Comparison of ENCODE assay signal across 14 cellular contexts in genomic region chr2:49686291-49686690, GRCh38.
DNase-seq lines count a peak whose midpoint lies in the region; ATAC-seq and TF ChIP-seq lines count a peak whose summit lies in the region.
"Had no signal": no experiment of that assay in that cellular context is flagged by ENCODE, and none has a peak within 500 bp of the region (broad histone marks: within the 10 kb centered on the region; RNA-seq: fewer than 3 reads in every experiment).

No MANE protein-coding gene starts in this region.

- H3K79me2 ChIP-seq in H9 (ENCODE audit: insufficient read depth, low read length) (no peaks in the 10 kb centered on the region), MM.1S (ENCODE audit: low read length) (no peaks in the 10 kb centered on the region), mesendoderm (ENCODE audit: control insufficient read depth, insufficient read depth, low read length) (no peaks in the 10 kb centered on the region)

- no peaks in the 10 kb centered on the region for H3K36me3 ChIP-seq in MM.1S (replicated peaks; ENCODE audit: insufficient read depth, low read length)
- H3K36me3 ChIP-seq in endodermal cell (ENCODE audit: control insufficient read depth, insufficient read depth, low read length), result no peaks in the 10 kb centered on the region
- no peaks in the 10 kb centered on the region for H3K36me3 ChIP-seq in mesendoderm (ENCODE audit: control insufficient read depth, insufficient read depth, low read length)
- H3K36me3 ChIP-seq: BE2C had no signal

- no peaks in the 10 kb centered on the region for H3K9me2 ChIP-seq in MM.1S (replicated peaks; ENCODE audit: insufficient read depth, low read length)

- H4K91ac ChIP-seq in H9 (ENCODE audit: insufficient read length, low read depth, low read length), result no peak overlapping the region

- H3K36me3 Mint-ChIP-seq in H9 (ENCODE audit: insufficient read depth in 1 of 3, low read depth in 3 of 3) (no peaks in the 10 kb centered on the region), endodermal cell (ENCODE audit: low read depth) (no peaks in the 10 kb centered on the region)
- H3K36me3 Mint-ChIP-seq: CD4-positive, alpha-beta memory T cell had no signal

- H3K27me3 ChIP-seq in H9 (ENCODE audit: insufficient read depth, low read length) (no peaks in the 10 kb centered on the region), MM.1S (replicated peaks; ENCODE audit: insufficient read depth, low read length) (no peaks in the 10 kb centered on the region), endodermal cell (ENCODE audit: control insufficient read depth, insufficient read depth, low read length, poor library complexity, severe bottlenecking) (no peaks in the 10 kb centered on the region), mesendoderm (ENCODE audit: insufficient read depth, low read length, poor library complexity) (no peaks in the 10 kb centered on the region)
- H3K27me3 ChIP-seq: BE2C had no signal

- no peak for TF ChIP-seq CTCF in H9 (conservative IDR thresholded peaks at IDR 0.05)
- no peak for TF ChIP-seq CTCF in MM.1S (IDR thresholded peaks at IDR 0.05; ENCODE audit: low read length)
- TF ChIP-seq CTCF in endodermal cell (conservative IDR thresholded peaks at IDR 0.05), result no peak

- H3K79me1 ChIP-seq in H9 (ENCODE audit: insufficient read depth, low read depth, low read length, poor library complexity, severe bottlenecking), result no peaks in the 10 kb centered on the region
- no peaks in the 10 kb centered on the region for H3K79me1 ChIP-seq in mesendoderm (ENCODE audit: low read length)

- H2AK5ac ChIP-seq in H9 (ENCODE audit: insufficient read length, low read length) (no peak overlapping the region), mesendoderm (ENCODE audit: low read length) (no peak overlapping the region)

- H4K8ac ChIP-seq in H9 (replicated peaks; ENCODE audit: insufficient read length, low read depth, low read length), result no peak overlapping the region
- no peak overlapping the region for H4K8ac ChIP-seq in mesendoderm (ENCODE audit: low read depth, low read length)

- no peaks in the 10 kb centered on the region for H3K9me3 Mint-ChIP-seq in H9
- no peaks in the 10 kb centered on the region for H3K9me3 Mint-ChIP-seq in endodermal cell

- H3K27ac Mint-ChIP-seq in H9 (no peak overlapping the region), endodermal cell (no peak overlapping the region)
- H3K27ac Mint-ChIP-seq: CD4-positive, alpha-beta memory T cell had no signal

- no peaks in the 10 kb centered on the region for H4K20me1 ChIP-seq in H9 (ENCODE audit: control insufficient read depth, insufficient read depth, insufficient read length)
- no peaks in the 10 kb centered on the region for H4K20me1 ChIP-seq in MM.1S (ENCODE audit: insufficient read depth, low read length)

- no peak overlapping the region for H3K18ac ChIP-seq in H9 (ENCODE audit: insufficient read length, low read depth, low read length)
- H3K18ac ChIP-seq in mesendoderm (ENCODE audit: low read length), result no peak overlapping the region

- H2BK120ac ChIP-seq in H9 (ENCODE audit: low read depth, low read length, poor library complexity, severe bottlenecking) (no peak overlapping the region), mesendoderm (ENCODE audit: low read depth, low read length) (no peak overlapping the region)

- peaks cover 14% of the 10 kb centered on the region for H3F3A ChIP-seq in MM.1S (ENCODE audit: insufficient read depth, low read length)

- H3K4me2 ChIP-seq in H9 (ENCODE audit: insufficient read depth, insufficient read length, low read length) (no peak overlapping the region), MM.1S (ENCODE audit: low read depth, low read length) (peak overlapping the region; percentile 54), mesendoderm (ENCODE audit: low read length) (no peak overlapping the region)
- H3K4me2 ChIP-seq: A549 had no signal

- H3K4me1 ChIP-seq in H9 (ENCODE audit: insufficient read depth, low read length) (no peaks in the 10 kb centered on the region), MM.1S (ENCODE audit: low read length) (peaks cover 26% of the 10 kb centered on the region), endodermal cell (ENCODE audit: control insufficient read depth, insufficient read depth, low read length) (no peaks in the 10 kb centered on the region), mesendoderm (ENCODE audit: control insufficient read depth, low read depth, low read length) (no peaks in the 10 kb centered on the region)
- H3K4me1 ChIP-seq: A549, BE2C had no signal

- H3K23me2 ChIP-seq in H9 (ENCODE audit: insufficient read length, low read depth, low read length, poor library complexity, severe bottlenecking), result no peaks in the 10 kb centered on the region

- H3K9me3 ChIP-seq in H9 (ENCODE audit: control insufficient read depth, low read depth, low read length) (no peaks in the 10 kb centered on the region), MM.1S (replicated peaks; ENCODE audit: insufficient read depth, low read length) (no peaks in the 10 kb centered on the region), endodermal cell (ENCODE audit: control insufficient read depth, low read length) (no peaks in the 10 kb centered on the region)
- H3K9me3 ChIP-seq: A549, BE2C had no signal

- no peak overlapping the region for H3K9ac ChIP-seq in H9 (ENCODE audit: extremely low read depth, insufficient read length, low read length)
- no peak overlapping the region for H3K9ac ChIP-seq in MM.1S (ENCODE audit: low read length)
- H3K9ac ChIP-seq in endodermal cell (ENCODE audit: extremely low read depth, low read length, poor library complexity, severe bottlenecking), result no peak overlapping the region
- H3K9ac ChIP-seq in mesendoderm (ENCODE audit: low read length), result no peak overlapping the region

- DNase-seq in H9 (peak; percentile 38), MM.1S (no peak), endodermal cell (peak; percentile 73), mesendoderm (peak; percentile 40), SKM-1 treated with dmso at 0.1 percent for 144 hours (lab: John Stamatoyannopoulos, UW; ENCODE audit: unreplicated experiment) (no peak)
- DNase-seq: BE2C; CD4-positive, alpha-beta memory T cell; COR-L47; DMS153; EL had no signal

- no peak overlapping the region for H3K14ac ChIP-seq in H9 (ENCODE audit: insufficient read depth, low read length)

- no peak overlapping the region for H3T11ph ChIP-seq in H9 (ENCODE audit: low read length)

- H3K27ac ChIP-seq in H9 (ENCODE audit: insufficient read length, low read depth, low read length), result no peak overlapping the region
- peak overlapping the region; percentile 54; the same call in 1 of the 2 replicates for H3K27ac ChIP-seq in MM.1S (ENCODE audit: low read length)
- no peak overlapping the region for H3K27ac ChIP-seq in endodermal cell (ENCODE audit: low read depth, low read length)
- no peak overlapping the region for H3K27ac ChIP-seq in mesendoderm (ENCODE audit: low read depth, low read length)
- H3K27ac ChIP-seq: A549, C4-2B had no signal

- H3K4me1 Mint-ChIP-seq in H9, result peaks cover 0 to 3% of the 10 kb centered on the region in 2 experiments; a peak in 1 of 4 replicates
- H3K4me1 Mint-ChIP-seq in endodermal cell, result peaks cover 3% of the 10 kb centered on the region
- H3K4me1 Mint-ChIP-seq: CD4-positive, alpha-beta memory T cell had no signal

- no peak overlapping the region for H2BK20ac ChIP-seq in H9 (ENCODE audit: low read depth, low read length, poor library complexity, severe bottlenecking)

- H4K5ac ChIP-seq in H9 (ENCODE audit: insufficient read length, low read depth, low read length) (no peak overlapping the region), mesendoderm (ENCODE audit: low read length) (no peak overlapping the region)

- H3K4me3 Mint-ChIP-seq in H9, result no peak overlapping the region
- no peak overlapping the region for H3K4me3 Mint-ChIP-seq in endodermal cell
- H3K4me3 Mint-ChIP-seq: CD4-positive, alpha-beta memory T cell had no signal

- H3K56ac ChIP-seq in H9 (ENCODE audit: insufficient read length, low read depth, low read length) (no peak overlapping the region), mesendoderm (ENCODE audit: low read length) (no peak overlapping the region)

- H3K4ac ChIP-seq in H9 (ENCODE audit: low read depth, low read length), result no peak overlapping the region
- H3K4ac ChIP-seq in mesendoderm (ENCODE audit: low read depth, low read length), result no peak overlapping the region

- H2BK5ac ChIP-seq in H9 (ENCODE audit: insufficient read length, low read length), result no peak overlapping the region
- no peak overlapping the region for H2BK5ac ChIP-seq in mesendoderm (ENCODE audit: low read length)

- no peak for ATAC-seq in HG03342 (IDR thresholded peaks at IDR 0.05; ENCODE audit: unreplicated experiment)
- ATAC-seq: A549, HepG2 had no signal

- H3K4me3 ChIP-seq in MM.1S (ENCODE audit: low read length), result peak overlapping the region; percentile 21; the same call in 1 of the 2 replicates
- H3K4me3 ChIP-seq in endodermal cell (ENCODE audit: low read length), result no peak overlapping the region
- H3K4me3 ChIP-seq in mesendoderm (ENCODE audit: low read length), result no peak overlapping the region
- H3K4me3 ChIP-seq: A549 had no signal

- H2BK12ac ChIP-seq in H9 (ENCODE audit: insufficient read length, low read depth, low read length), result no peak overlapping the region

- no peak overlapping the region for H2AFZ ChIP-seq in H9 (ENCODE audit: low read length)
- H2AFZ ChIP-seq in MM.1S (ENCODE audit: low read length), result peak overlapping the region; percentile 18; the same call in 1 of the 2 replicates

- no CpG with 5 or more reads among the region's 2 CpGs for WGBS in H9 (ENCODE audit: extremely low coverage, insufficient read length, low lambda C conversion rate)
- 60 to 93% methylated on average over 1 of the region's 2 CpGs for WGBS in endodermal cell (ENCODE audit: insufficient coverage in 1 of 2, insufficient read length in 1 of 2), 2 experiments
- WGBS in mesendoderm (ENCODE audit: extremely low coverage, insufficient coverage, low lambda C conversion rate), result no CpG with 5 or more reads among the region's 2 CpGs

- H3K23ac ChIP-seq in H9 (ENCODE audit: insufficient read length, low read depth, low read length) (no peak overlapping the region), mesendoderm (ENCODE audit: low read length) (no peak overlapping the region)

- H3K27me3 Mint-ChIP-seq in H9 (ENCODE audit: low read depth) (no peaks in the 10 kb centered on the region), endodermal cell (ENCODE audit: insufficient read depth) (no peaks in the 10 kb centered on the region)
- H3K27me3 Mint-ChIP-seq: CD4-positive, alpha-beta memory T cell had no signal

- H2BK15ac ChIP-seq in H9 (ENCODE audit: low read depth, low read length) (no peak overlapping the region), mesendoderm (replicated peaks; ENCODE audit: low read depth) (no peak overlapping the region)

Comparison
In these comparisons a context has a peak if more than half of its experiments do, and no peak if none do; other contexts are left out.
1. DNase-seq: peak in H9 (single experiment), endodermal cell (single experiment) and mesendoderm (single experiment); none in MM.1S (single experiment) and SKM-1 treated with dmso at 0.1 percent for 144 hours (single experiment).